8 cellular contexts compared by ENCODE assay signal in the genomic region with DNA sequence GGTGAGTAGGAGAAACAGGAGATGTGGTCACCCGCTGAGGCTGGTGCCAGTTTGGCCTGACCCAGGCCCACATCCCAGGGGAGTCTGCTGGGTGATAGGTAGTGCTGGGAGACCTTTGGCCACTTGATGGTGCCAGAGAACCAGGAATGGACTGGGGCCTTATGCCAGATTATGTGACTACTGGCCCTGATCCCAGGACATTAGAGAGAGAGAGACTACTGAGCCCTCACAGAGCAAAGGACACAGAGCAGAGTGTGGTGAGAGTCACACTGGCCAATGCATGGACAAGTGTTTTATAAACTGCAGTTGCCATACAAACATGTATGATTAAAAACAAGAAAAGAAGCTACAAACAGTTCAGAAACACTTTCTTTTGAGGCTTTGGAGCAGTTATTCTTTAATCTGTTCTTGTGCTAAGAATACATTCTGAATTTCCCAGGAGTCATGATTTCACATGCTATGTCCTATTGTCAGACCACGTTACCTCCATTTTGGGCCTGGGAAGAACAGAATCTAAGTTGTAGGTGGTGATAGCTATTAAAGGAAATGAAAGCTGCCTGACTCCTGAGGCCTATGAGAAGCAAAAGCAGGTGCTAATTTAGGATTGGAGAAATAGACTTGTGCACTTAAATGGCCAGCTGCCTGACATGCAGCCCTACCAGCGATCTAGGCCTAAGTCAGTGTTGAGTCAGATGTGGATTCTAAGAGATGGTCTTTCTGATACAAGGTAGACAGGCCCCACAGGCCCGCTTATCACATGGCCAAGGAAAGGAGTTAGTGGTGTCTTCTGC. TPM values are rescaled to one million over a fixed set of nuclear protein-coding genes. Genes with fewer than 3 reads are reported as not detected.
DNase-seq lines count a peak whose midpoint lies in the region; ATAC-seq and TF ChIP-seq lines count a peak whose summit lies in the region.

No MANE protein-coding gene starts in this region.

- no peaks in the 10 kb centered on the region for H4K20me1 ChIP-seq in fibroblast of lung (ENCODE audit: control insufficient read depth, extremely low read depth, insufficient read depth, low read length)

- no peaks in the 10 kb centered on the region for H3K79me2 ChIP-seq in fibroblast of lung (ENCODE audit: control insufficient read depth, insufficient read depth, low read length)

- H3K27me3 Mint-ChIP-seq in Caco-2 (ENCODE audit: insufficient read depth, unreplicated experiment): no peaks in the 10 kb centered on the region
- no peaks in the 10 kb centered on the region for H3K27me3 Mint-ChIP-seq in activated CD8-positive, alpha-beta memory T cell treated with anti-CD3 and anti-CD28 coated beads, Interleukin-2, amount 10 ng/mL, durations not matched to agents 7 days and 5 days
- no peaks in the 10 kb centered on the region for H3K27me3 Mint-ChIP-seq in naive B cell

- 62 to 88% methylated on average over 1 to 4 of the region's 4 CpGs for WGBS in transverse colon (ENCODE audit: low coverage in 1 of 2), 2 donors

- H3K27me3 ChIP-seq in Caco-2 (replicated peaks; ENCODE audit: control insufficient read depth, insufficient read depth, low read length) (no peaks in the 10 kb centered on the region), fibroblast of lung (ENCODE audit: control insufficient read depth, insufficient read depth, low read length) (no peaks in the 10 kb centered on the region), transverse colon (no peaks in the 10 kb centered on the region)

- H3K9me3 Mint-ChIP-seq in Caco-2 (ENCODE audit: unreplicated experiment) (no peaks in the 10 kb centered on the region), naive B cell (no peaks in the 10 kb centered on the region)
- no peaks in the 10 kb centered on the region for H3K9me3 Mint-ChIP-seq in activated CD8-positive, alpha-beta memory T cell treated with anti-CD3 and anti-CD28 coated beads, Interleukin-2, amount 10 ng/mL, durations not matched to agents 7 days and 5 days (ENCODE audit: low read depth)

- H3K4me3 Mint-ChIP-seq in Caco-2 (ENCODE audit: unreplicated experiment) (no peak overlapping the region), naive B cell (no peak overlapping the region)
- no peak overlapping the region for H3K4me3 Mint-ChIP-seq in activated CD8-positive, alpha-beta memory T cell treated with anti-CD3 and anti-CD28 coated beads, Interleukin-2, amount 10 ng/mL, durations not matched to agents 7 days and 5 days

- intact Hi-C loops in Caco-2 (cut with micrococcal nuclease; ENCODE audit: unreplicated experiment) (loop anchor here (1.0 to 2.0 kb wide), 3 partner anchors 129 to 612 kb away; no protein-coding TSS in a partner anchor), transverse colon (cut with DNase I; ENCODE audit: low total_unique reads) (loop anchor here (2.0 to 5.0 kb wide), 2 partner anchors 130 to 148 kb away; no protein-coding TSS in a partner anchor)

- in situ Hi-C loops in transverse colon (cut with MboI; ENCODE audit: low pct_ligation_motif_present in 1 of 4, low pct_unique_long_range_greater_than_20kb in 1 of 4, low sequenced_read_pairs in 3 of 4): loop anchor here (5.0 to 10.0 kb wide), 3 partner anchors 133 to 146 kb away; no protein-coding TSS in a partner anchor

- TF ChIP-seq CTCF in Caco-2 (IDR thresholded peaks at IDR 0.05; ENCODE audit: insufficient read depth in 1 of 2, low read depth in 1 of 2, low read length in 1 of 2, severe bottlenecking in 1 of 2, unreplicated experiment in 1 of 2) (peak; percentile 67 to 81), fibroblast of lung (conservative IDR thresholded peaks at IDR 0.05 in 1 of 2, IDR thresholded peaks at IDR 0.05 in 1 of 2; ENCODE audit: low read depth in 1 of 2, low read length in 2 of 2) (peak; percentile 83 to 88), transverse colon (IDR thresholded peaks at IDR 0.05) (peak; percentile 63 to 84 (median 71))

- ATAC-seq in GM19324 (IDR thresholded peaks at IDR 0.05; ENCODE audit: low FRiP score, unreplicated experiment) (peak; percentile 70), HG03196 (IDR thresholded peaks at IDR 0.05; ENCODE audit: unreplicated experiment) (peak; percentile 66), naive B cell (ENCODE audit: low read depth in 2 of 2) (no peak)
- peak; percentile 65 for ATAC-seq in activated CD8-positive, alpha-beta memory T cell treated with anti-CD3 and anti-CD28 coated beads, Interleukin-2, amount 10 ng/mL, durations not matched to agents 7 days and 5 days

- H3K9me3 ChIP-seq in Caco-2 (no peaks in the 10 kb centered on the region), fibroblast of lung (ENCODE audit: control insufficient read depth, insufficient read depth, low read depth, low read length) (no peaks in the 10 kb centered on the region), transverse colon (no peaks in the 10 kb centered on the region)

- no peak overlapping the region for H3K9ac ChIP-seq in fibroblast of lung (ENCODE audit: insufficient read depth, low read length)

- H3K27ac ChIP-seq in fibroblast of lung (ENCODE audit: insufficient read depth, low read length) (no peak overlapping the region), transverse colon (peak overlapping the region; percentile 7 to 65 (median 29))

- H2AFZ ChIP-seq in fibroblast of lung (ENCODE audit: low read length): no peak overlapping the region

- peaks cover 3% of the 10 kb centered on the region for H3K36me3 ChIP-seq in Caco-2 (ENCODE audit: control insufficient read depth, insufficient read depth, low read length)
- no peaks in the 10 kb centered on the region for H3K36me3 ChIP-seq in fibroblast of lung (ENCODE audit: control insufficient read depth, insufficient read depth, low read length)
- no peaks in the 10 kb centered on the region for H3K36me3 ChIP-seq in transverse colon

- H3K4me2 ChIP-seq in fibroblast of lung (ENCODE audit: extremely low read depth, insufficient read depth, low read length): no peak overlapping the region

- TF ChIP-seq POLR2A in transverse colon (IDR thresholded peaks at IDR 0.05): no peak

- H3K27ac Mint-ChIP-seq in Caco-2 (ENCODE audit: unreplicated experiment) (no peak overlapping the region), naive B cell (peak overlapping the region in 1 of 6 donors; percentile 90)
- H3K27ac Mint-ChIP-seq in activated CD8-positive, alpha-beta memory T cell treated with anti-CD3 and anti-CD28 coated beads, Interleukin-2, amount 10 ng/mL, durations not matched to agents 7 days and 5 days: no peak overlapping the region

- BruUV-seq in Caco-2 (replicated peaks; lab: Mats Ljungman, UMichigan): no TSS peak

- H3K4me1 ChIP-seq in Caco-2 (no peaks in the 10 kb centered on the region), fibroblast of lung (ENCODE audit: control insufficient read depth, extremely low read depth, insufficient read depth, low read length) (no peaks in the 10 kb centered on the region), transverse colon (peaks cover 0 to 12% (median 2%) of the 10 kb centered on the region in 4 donors)

- H3K4me1 Mint-ChIP-seq in Caco-2 (ENCODE audit: low read depth, unreplicated experiment) (no peaks in the 10 kb centered on the region), naive B cell (peaks cover 0 to 2% (median 0%) of the 10 kb centered on the region in 3 donors)
- no peaks in the 10 kb centered on the region for H3K4me1 Mint-ChIP-seq in activated CD8-positive, alpha-beta memory T cell treated with anti-CD3 and anti-CD28 coated beads, Interleukin-2, amount 10 ng/mL, durations not matched to agents 7 days and 5 days

- no peak overlapping the region for H3K4me3 ChIP-seq in Caco-2 (ENCODE audit: low read depth, low read length)
- no peak overlapping the region for H3K4me3 ChIP-seq in fibroblast of lung (replicated peaks in 1 of 4; ENCODE audit: control extremely low read depth in 1 of 4, insufficient read depth in 1 of 4, low read depth in 3 of 4, low read length in 4 of 4)
- no peak overlapping the region for H3K4me3 ChIP-seq in transverse colon

- H3K36me3 Mint-ChIP-seq in Caco-2 (ENCODE audit: insufficient read depth, unreplicated experiment) (peaks cover 6% of the 10 kb centered on the region), naive B cell (peaks cover 11 to 27% of the 10 kb centered on the region in 2 donors)
- peaks cover 5% of the 10 kb centered on the region for H3K36me3 Mint-ChIP-seq in activated CD8-positive, alpha-beta memory T cell treated with anti-CD3 and anti-CD28 coated beads, Interleukin-2, amount 10 ng/mL, durations not matched to agents 7 days and 5 days

- TF ChIP-seq EP300 in transverse colon (IDR thresholded peaks at IDR 0.05; ENCODE audit: low read depth): no peak

- CTCF ChIA-PET in Caco-2 (lab: Charles Lee): interaction anchor here (0.6 to 4.4 kb wide), 7 partner anchors 18 to 417 kb away, joined by 3 to 31 read pairs (median 4); partner anchors contain the start of genes TMOD1 and TSTD2
- CTCF ChIA-PET in activated CD8-positive, alpha-beta memory T cell treated with anti-CD3 and anti-CD28 coated beads, Interleukin-2, amount 10 ng/mL, durations not matched to agents 7 days and 5 days (lab: Charles Lee): interaction anchor here (0.6 to 8.6 kb wide), 18 partner anchors 12 to 145 kb away, joined by 3 to 107 read pairs (median 4); no protein-coding TSS in a partner anchor

- POLR2A ChIA-PET in Caco-2 (lab: Charles Lee): no interaction called here

- DNase-seq in Caco-2 (peak; percentile 59 to 72), NCI-H446 (lab: John Stamatoyannopoulos, UW) (peak; percentile 58 to 61), fibroblast of lung (ENCODE audit: low read depth in 2 of 2) (peak; percentile 46 to 74), naive B cell (peak; percentile 5), transverse colon (peak; percentile 75)
- DNase-seq in activated CD8-positive, alpha-beta memory T cell treated with anti-CD3 and anti-CD28 coated beads, Interleukin-2, amount 10 ng/mL, durations not matched to agents 7 days and 5 days: peak; percentile 60

RNA-seq across cellular contexts. Expression of gene TMOD1, which starts 32.6 kb away (rescaled TPM):
- total RNA-seq in Caco-2 (2022): 1.00 and 1.1 TPM in 2 replicates
- 1 to 10 TPM in 1 of 2 experiments, under 1 TPM in 1; 0.88 to 1.0 TPM for total RNA-seq in activated CD8-positive, alpha-beta memory T cell treated with anti-CD3 and anti-CD28 coated beads, Interleukin-2, amount 10 ng/mL, durations not matched to agents 7 days and 5 days
- total RNA-seq in fibroblast of lung: 2.6 and 4.0 TPM in 2 replicates
- polyA plus RNA-seq in fibroblast of lung: 0.98 and 3.6 TPM in 2 replicates
- 1.9 and 5.1 TPM in 2 replicates for polyA plus RNA-seq in fibroblast of lung (2012)
- 1.6 and 2.4 TPM in 2 replicates for polyA minus RNA-seq in fibroblast of lung (ENCODE audit: low replicate concordance)
- polyA plus RNA-seq in naive B cell (ENCODE audit: low read depth in 6 of 6): 1 to 10 TPM; 2.0 to 7.8 (median 3.9) TPM
- total RNA-seq in transverse colon: 10 to 100 TPM in 1 of 4 donors, 1 to 10 TPM in 3; 4.2 to 11.6 (median 7.1) TPM

RNA-seq across cellular contexts. Expression of gene TDRD7, which starts 57.0 kb away (rescaled TPM):
- total RNA-seq in Caco-2 (2022) (22.0 and 23.0 TPM in 2 replicates), fibroblast of lung (9.0 and 14.7 TPM in 2 replicates), transverse colon (10 to 100 TPM; 15.0 to 47.4 (median 31.4) TPM)
- total RNA-seq in activated CD8-positive, alpha-beta memory T cell treated with anti-CD3 and anti-CD28 coated beads, Interleukin-2, amount 10 ng/mL, durations not matched to agents 7 days and 5 days: 10 to 100 TPM; 10.3 to 15.3 TPM
- polyA plus RNA-seq in fibroblast of lung (9.8 and 10.5 TPM in 2 replicates), naive B cell (ENCODE audit: low read depth in 6 of 6) (10 to 100 TPM in 2 of 6 donors, 1 to 10 TPM in 3, not detected in 1; 4.8 to 14.7 (median 9.5) TPM)
- 7.5 and 8.6 TPM in 2 replicates for polyA plus RNA-seq in fibroblast of lung (2012)
- polyA minus RNA-seq in fibroblast of lung (ENCODE audit: low replicate concordance): 2.3 and 3.1 TPM in 2 replicates

Comparison
In these comparisons a context has a peak if more than half of its experiments do, and no peak if none do; other contexts are left out.
1. DNase-seq: peak in every context shown above with its lines; median percentile 75 in transverse colon; 66 in Caco-2; 60 in activated CD8-positive, alpha-beta memory T cell treated with anti-CD3 and anti-CD28 coated beads, Interleukin-2, amount 10 ng/mL, durations not matched to agents 7 days and 5 days; 60 in fibroblast of lung; 60 in NCI-H446; 5 in naive B cell.
2. ATAC-seq: peak in GM19324 (single experiment), HG03196 (single experiment) and activated CD8-positive, alpha-beta memory T cell treated with anti-CD3 and anti-CD28 coated beads, Interleukin-2, amount 10 ng/mL, durations not matched to agents 7 days and 5 days (single experiment); none in naive B cell (0 of 2).
3. Peak in every context shown above with its lines, with median percentiles within 50 percentile points of each other: CTCF ChIP-seq.